Comparison of ENCODE assay signal across 12 cellular contexts in genomic region chr3:155356594-155357370, GRCh38.
DNase-seq lines count a peak whose midpoint lies in the region; TF ChIP-seq lines count a peak whose summit lies in the region.
"Had no signal": no experiment of that assay in that cellular context is flagged by ENCODE, and none has a peak within 500 bp of the region (broad histone marks: within the 10 kb centered on the region; RNA-seq: fewer than 3 reads in every experiment).

No MANE protein-coding gene starts in this region.

- H4K20me1 ChIP-seq in Loucy (ENCODE audit: insufficient read depth, low read length, poor library complexity, severe bottlenecking), result no peaks in the 10 kb centered on the region

- no peaks in the 10 kb centered on the region for H3F3A ChIP-seq in Loucy (ENCODE audit: low read depth)

- H3K27ac Mint-ChIP-seq in neural crest cell (ENCODE audit: unreplicated experiment), result no peak overlapping the region
- H3K27ac Mint-ChIP-seq in mesothelial cell of epicardium, result no peak overlapping the region

- no peaks in the 10 kb centered on the region for H3K9me3 Mint-ChIP-seq in neural crest cell
- H3K9me3 Mint-ChIP-seq in mesothelial cell of epicardium, result no peaks in the 10 kb centered on the region

- no peaks in the 10 kb centered on the region for H3K36me3 ChIP-seq in Loucy (ENCODE audit: insufficient read depth, low read length)
- H3K36me3 ChIP-seq: tibial artery had no signal

- no peaks in the 10 kb centered on the region for H3K9me2 ChIP-seq in Loucy (replicated peaks; ENCODE audit: low read depth, low read length)

- H3K27me3 Mint-ChIP-seq in neural crest cell (ENCODE audit: low read depth), result no peaks in the 10 kb centered on the region
- H3K27me3 Mint-ChIP-seq in mesothelial cell of epicardium (ENCODE audit: low read depth), result peaks cover 7% of the 10 kb centered on the region

- H3K4me1 Mint-ChIP-seq in neural crest cell (peaks cover 16% of the 10 kb centered on the region), mesothelial cell of epicardium (no peaks in the 10 kb centered on the region)

- no peak overlapping the region for H3K9ac ChIP-seq in Loucy (ENCODE audit: low read depth, low read length, poor library complexity, severe bottlenecking)

- DNase-seq in GM03348 (ENCODE audit: low spot score) (peak; percentile 13), cerebellar cortex (ENCODE audit: low spot score) (peak; percentile 32), neural crest cell (ENCODE audit: low read depth, low spot score) (no peak), CD1c-positive myeloid dendritic cell (ENCODE audit: extremely low spot score) (no peak), mesothelial cell of epicardium (ENCODE audit: low spot score in 2 of 2, unreplicated experiment in 2 of 2) (no peak), NK-92 (lab: John Stamatoyannopoulos, UW; ENCODE audit: unreplicated experiment) (no peak)
- no peak for DNase-seq in activated CD4-positive, CD25-positive, alpha-beta regulatory T cell (lab: John Stamatoyannopoulos, UW)
- DNase-seq: DMS79, erythroblast, NCI-H226, tibial artery had no signal

- H3K4me1 ChIP-seq in Loucy (ENCODE audit: insufficient read depth, low read length, poor library complexity, severe bottlenecking), result no peaks in the 10 kb centered on the region
- H3K4me1 ChIP-seq: tibial artery had no signal

- TF ChIP-seq CTCF in Loucy (conservative IDR thresholded peaks at IDR 0.05; ENCODE audit: low read length) (peak; percentile 54), neural crest cell (conservative IDR thresholded peaks at IDR 0.05) (peak; percentile 17), mesothelial cell of epicardium (IDR thresholded peaks at IDR 0.05; ENCODE audit: unreplicated experiment) (no peak)

- no peaks in the 10 kb centered on the region for H3K9me3 ChIP-seq in Loucy (ENCODE audit: insufficient read depth, low read depth, low read length)
- H3K9me3 ChIP-seq: tibial artery had no signal

- no peak overlapping the region for H3K4me3 ChIP-seq in Loucy (ENCODE audit: low read length, poor library complexity, severe bottlenecking)
- H3K4me3 ChIP-seq: tibial artery had no signal

- no peaks in the 10 kb centered on the region for H3K36me3 Mint-ChIP-seq in neural crest cell (ENCODE audit: low read depth)
- H3K36me3 Mint-ChIP-seq in mesothelial cell of epicardium, result no peaks in the 10 kb centered on the region

- H3K27me3 ChIP-seq in Loucy (ENCODE audit: insufficient read depth, low read length, poor library complexity, severe bottlenecking), result no peaks in the 10 kb centered on the region
- H3K27me3 ChIP-seq: tibial artery had no signal

- no peak overlapping the region for H3K4me2 ChIP-seq in Loucy (ENCODE audit: low read depth, low read length, poor library complexity, severe bottlenecking)

- H2AFZ ChIP-seq in Loucy (ENCODE audit: low read length), result peak overlapping the region; percentile 64

- H3K79me2 ChIP-seq in Loucy (ENCODE audit: insufficient read depth, low read length), result no peaks in the 10 kb centered on the region

- H3K4me3 Mint-ChIP-seq in neural crest cell (no peak overlapping the region), mesothelial cell of epicardium (no peak overlapping the region)

Comparison
In these comparisons a context has a peak if more than half of its experiments do, and no peak if none do; other contexts are left out.
1. DNase-seq: peak in GM03348 (single experiment) and cerebellar cortex (single experiment); none in neural crest cell (single experiment), CD1c-positive myeloid dendritic cell (single experiment), mesothelial cell of epicardium (0 of 2), NK-92 (single experiment) and activated CD4-positive, CD25-positive, alpha-beta regulatory T cell (0 of 4).